ENCODE assay signal across 22 cellular contexts in genomic region chr19:6808494-6808893, GRCh38. TPM values are rescaled to one million over a fixed set of nuclear protein-coding genes. Genes with fewer than 3 reads are reported as not detected.
A peak's percentile ranks its signal among the peaks of the same experiment; 100 is the strongest.
DNase-seq lines count a peak whose midpoint lies in the region; ATAC-seq and TF ChIP-seq lines count a peak whose summit lies in the region.
"Had no signal": no experiment of that assay in that cellular context is flagged by ENCODE, and none has a peak within 500 bp of the region (broad histone marks: within the 10 kb centered on the region; RNA-seq: fewer than 3 reads in every experiment).

No MANE protein-coding gene starts in this region.

- CTCF ChIA-PET in CD8-positive, alpha-beta memory T cell (lab: Charles Lee): interaction anchor here (0.6 kb wide), 1 partner anchor 27 kb away, joined by 3 read pairs; no protein-coding TSS in a partner anchor

- H3K27ac ChIP-seq in CD8-positive, alpha-beta memory T cell (ENCODE audit: low read depth, low read length): no peak overlapping the region
- H3K27ac ChIP-seq: BLaER1 treated with 17β-estradiol and CSF1 and Interleukin-3, amounts not matched to agents 10 nM and 100 nM had no signal

- POLR2A ChIA-PET in CD8-positive, alpha-beta memory T cell (lab: Charles Lee): no interaction called here

- no peak overlapping the region for H3K4me3 ChIP-seq in CD8-positive, alpha-beta memory T cell (ENCODE audit: low read length)
- H3K4me3 ChIP-seq: BLaER1 treated with 17β-estradiol and CSF1 and Interleukin-3, amounts not matched to agents 10 nM and 100 nM had no signal

- no peak overlapping the region for H3K4me3 Mint-ChIP-seq in activated T-cell treated with anti-CD3 and anti-CD28 coated beads, Interleukin-2, amount 50 U/mL, for 24 hours
- no peak overlapping the region for H3K4me3 Mint-ChIP-seq in activated T-cell treated with anti-CD3 and anti-CD28 coated beads, Interleukin-2, amount 50 U/mL, for 4 hours
- no peak overlapping the region for H3K4me3 Mint-ChIP-seq in CD8-positive, alpha-beta memory T cell
- H3K4me3 Mint-ChIP-seq in activated naive CD8-positive, alpha-beta T cell treated with anti-CD3 and anti-CD28 coated beads, Interleukin-2, amount 50 U/mL, for 24 hours: no peak overlapping the region
- no peak overlapping the region for H3K4me3 Mint-ChIP-seq in natural killer cell treated with Interleukin-12 subunit alpha and Interleukin-12 subunit beta and Interleukin-15 and Interleukin-18, amount 100 ng/mL, for 72 hours
- no peak overlapping the region for H3K4me3 Mint-ChIP-seq in endothelial cell (ENCODE audit: unreplicated experiment)

- H3K4me1 Mint-ChIP-seq in activated T-cell treated with anti-CD3 and anti-CD28 coated beads, Interleukin-2, amount 50 U/mL, for 24 hours (ENCODE audit: low read depth): peaks cover 62% of the 10 kb centered on the region
- H3K4me1 Mint-ChIP-seq in activated T-cell treated with anti-CD3 and anti-CD28 coated beads, Interleukin-2, amount 50 U/mL, for 4 hours (ENCODE audit: low read depth): peaks cover 57% of the 10 kb centered on the region
- peaks cover 53 to 70% (median 63%) of the 10 kb centered on the region in 3 donors for H3K4me1 Mint-ChIP-seq in CD8-positive, alpha-beta memory T cell
- peaks cover 59% of the 10 kb centered on the region for H3K4me1 Mint-ChIP-seq in activated naive CD8-positive, alpha-beta T cell treated with anti-CD3 and anti-CD28 coated beads, Interleukin-2, amount 50 U/mL, for 24 hours
- H3K4me1 Mint-ChIP-seq in natural killer cell treated with Interleukin-12 subunit alpha and Interleukin-12 subunit beta and Interleukin-15 and Interleukin-18, amount 100 ng/mL, for 72 hours (ENCODE audit: low read depth in 2 of 2): peaks cover 48 to 51% of the 10 kb centered on the region in 2 donors
- no peaks in the 10 kb centered on the region for H3K4me1 Mint-ChIP-seq in endothelial cell (ENCODE audit: unreplicated experiment)

- ATAC-seq in activated T-cell treated with anti-CD3 and anti-CD28 coated beads, Interleukin-2, amount 50 U/mL, for 4 hours: no peak
- no peak for ATAC-seq in activated naive CD8-positive, alpha-beta T cell treated with anti-CD3 and anti-CD28 coated beads, Interleukin-2, amount 50 U/mL, for 24 hours
- ATAC-seq in natural killer cell treated with Interleukin-12 subunit alpha and Interleukin-12 subunit beta and Interleukin-15 and Interleukin-18, amount 100 ng/mL, for 72 hours: no peak
- ATAC-seq in GM19452 (IDR thresholded peaks at IDR 0.05; ENCODE audit: unreplicated experiment): no peak
- ATAC-seq: PC-3 had no signal

- peak overlapping the region; percentile 37 for H3K27ac Mint-ChIP-seq in activated T-cell treated with anti-CD3 and anti-CD28 coated beads, Interleukin-2, amount 50 U/mL, for 24 hours
- H3K27ac Mint-ChIP-seq in CD8-positive, alpha-beta memory T cell: peak overlapping the region in 6 of 8 donors; percentile 30 to 83 (median 76)
- peak overlapping the region; percentile 14 for H3K27ac Mint-ChIP-seq in activated naive CD8-positive, alpha-beta T cell treated with anti-CD3 and anti-CD28 coated beads, Interleukin-2, amount 50 U/mL, for 24 hours
- H3K27ac Mint-ChIP-seq in natural killer cell treated with Interleukin-12 subunit alpha and Interleukin-12 subunit beta and Interleukin-15 and Interleukin-18, amount 100 ng/mL, for 72 hours: peak overlapping the region; percentile 29 to 65
- H3K27ac Mint-ChIP-seq in endothelial cell (ENCODE audit: unreplicated experiment): no peak overlapping the region

- no peaks in the 10 kb centered on the region for H3K27me3 ChIP-seq in CD8-positive, alpha-beta memory T cell (ENCODE audit: insufficient read depth, low read length, poor library complexity, severe bottlenecking)
- H3K27me3 ChIP-seq: BLaER1 treated with 17β-estradiol and CSF1 and Interleukin-3, amounts not matched to agents 10 nM and 100 nM had no signal

- DNase-seq in activated T-cell treated with anti-CD3 and anti-CD28 coated beads, Interleukin-2, amount 50 U/mL, for 24 hours: no peak
- DNase-seq in activated T-cell treated with anti-CD3 and anti-CD28 coated beads, Interleukin-2, amount 50 U/mL, for 4 hours: no peak
- DNase-seq in CD8-positive, alpha-beta memory T cell: no peak
- DNase-seq in activated naive CD8-positive, alpha-beta T cell treated with anti-CD3 and anti-CD28 coated beads, Interleukin-2, amount 50 U/mL, for 24 hours: no peak
- no peak for DNase-seq in natural killer cell treated with Interleukin-12 subunit alpha and Interleukin-12 subunit beta and Interleukin-15 and Interleukin-18, amount 100 ng/mL, for 72 hours (ENCODE audit: low spot score)
- no peak for DNase-seq in stimulated activated naive CD4-positive, alpha-beta T cell treated with Interleukin-2 at 50 U/mL for 16 hours (lab: John Stamatoyannopoulos, UW)
- no peak for DNase-seq in endothelial cell (ENCODE audit: low spot score)
- DNase-seq: DMS153; DND-41; KG1; MM.1S; NCI-H2029; NCI-H446; NCI-H524 treated with DMSO at 0.1 percent for 48 hours; NCI-H774; NK-92 treated with Interleukin-12 subunit alpha and Interleukin-12 subunit beta, amount 100 ng/mL, for 24 hours; PC-3; SK-N-SH had no signal

- no peaks in the 10 kb centered on the region for H3K27me3 Mint-ChIP-seq in activated T-cell treated with anti-CD3 and anti-CD28 coated beads, Interleukin-2, amount 50 U/mL, for 24 hours
- no peaks in the 10 kb centered on the region for H3K27me3 Mint-ChIP-seq in activated T-cell treated with anti-CD3 and anti-CD28 coated beads, Interleukin-2, amount 50 U/mL, for 4 hours (ENCODE audit: low read depth)
- H3K27me3 Mint-ChIP-seq in CD8-positive, alpha-beta memory T cell: no peaks in the 10 kb centered on the region
- no peaks in the 10 kb centered on the region for H3K27me3 Mint-ChIP-seq in activated naive CD8-positive, alpha-beta T cell treated with anti-CD3 and anti-CD28 coated beads, Interleukin-2, amount 50 U/mL, for 24 hours
- no peaks in the 10 kb centered on the region for H3K27me3 Mint-ChIP-seq in natural killer cell treated with Interleukin-12 subunit alpha and Interleukin-12 subunit beta and Interleukin-15 and Interleukin-18, amount 100 ng/mL, for 72 hours
- H3K27me3 Mint-ChIP-seq in endothelial cell (ENCODE audit: unreplicated experiment): peaks cover 9% of the 10 kb centered on the region

- H3K9me3 ChIP-seq in CD8-positive, alpha-beta memory T cell (ENCODE audit: low read length): no peaks in the 10 kb centered on the region
- H3K9me3 ChIP-seq: SK-N-SH had no signal

- peaks cover 32% of the 10 kb centered on the region for H3K4me1 ChIP-seq in CD8-positive, alpha-beta memory T cell (ENCODE audit: insufficient read depth, low read length)

- H3K36me3 ChIP-seq in CD8-positive, alpha-beta memory T cell (ENCODE audit: insufficient read depth, low read length): peaks cover 6% of the 10 kb centered on the region

- peaks cover 59% of the 10 kb centered on the region for H3K36me3 Mint-ChIP-seq in activated T-cell treated with anti-CD3 and anti-CD28 coated beads, Interleukin-2, amount 50 U/mL, for 24 hours (ENCODE audit: low read depth)
- H3K36me3 Mint-ChIP-seq in activated T-cell treated with anti-CD3 and anti-CD28 coated beads, Interleukin-2, amount 50 U/mL, for 4 hours (ENCODE audit: insufficient read depth): peaks cover 27% of the 10 kb centered on the region
- H3K36me3 Mint-ChIP-seq in CD8-positive, alpha-beta memory T cell: peaks cover 0 to 32% (median 12%) of the 10 kb centered on the region in 3 donors
- peaks cover 36% of the 10 kb centered on the region for H3K36me3 Mint-ChIP-seq in activated naive CD8-positive, alpha-beta T cell treated with anti-CD3 and anti-CD28 coated beads, Interleukin-2, amount 50 U/mL, for 24 hours (ENCODE audit: low read depth)
- H3K36me3 Mint-ChIP-seq in natural killer cell treated with Interleukin-12 subunit alpha and Interleukin-12 subunit beta and Interleukin-15 and Interleukin-18, amount 100 ng/mL, for 72 hours: peaks cover 17% of the 10 kb centered on the region
- peaks cover 26% of the 10 kb centered on the region for H3K36me3 Mint-ChIP-seq in endothelial cell (ENCODE audit: low read depth, unreplicated experiment)

- no peak for TF ChIP-seq CTCF in endothelial cell (IDR thresholded peaks at IDR 0.05; ENCODE audit: unreplicated experiment)

- peaks cover 9% of the 10 kb centered on the region for H3K9me3 Mint-ChIP-seq in activated T-cell treated with anti-CD3 and anti-CD28 coated beads, Interleukin-2, amount 50 U/mL, for 24 hours
- peaks cover 9% of the 10 kb centered on the region for H3K9me3 Mint-ChIP-seq in activated T-cell treated with anti-CD3 and anti-CD28 coated beads, Interleukin-2, amount 50 U/mL, for 4 hours
- H3K9me3 Mint-ChIP-seq in CD8-positive, alpha-beta memory T cell: no peaks in the 10 kb centered on the region
- peaks cover 10% of the 10 kb centered on the region for H3K9me3 Mint-ChIP-seq in activated naive CD8-positive, alpha-beta T cell treated with anti-CD3 and anti-CD28 coated beads, Interleukin-2, amount 50 U/mL, for 24 hours
- H3K9me3 Mint-ChIP-seq in natural killer cell treated with Interleukin-12 subunit alpha and Interleukin-12 subunit beta and Interleukin-15 and Interleukin-18, amount 100 ng/mL, for 72 hours: peaks cover 4% of the 10 kb centered on the region
- peaks cover 33% of the 10 kb centered on the region for H3K9me3 Mint-ChIP-seq in endothelial cell (ENCODE audit: unreplicated experiment)

RNA-seq across cellular contexts. Expression of gene VAV1, which starts 36.0 kb away (rescaled TPM):
- total RNA-seq in activated T-cell treated with anti-CD3 and anti-CD28 coated beads, Interleukin-2, amount 50 U/mL, for 4 hours: 10 to 100 TPM; 65.7 to 75.6 (median 70.7) TPM
- total RNA-seq in CD8-positive, alpha-beta memory T cell: 10 to 100 TPM; 51.9 to 52.9 TPM
- polyA plus RNA-seq in CD8-positive, alpha-beta memory T cell: 28.4 TPM
- 100 to 1,000 TPM; 166 to 167 TPM for total RNA-seq in natural killer cell treated with Interleukin-12 subunit alpha and Interleukin-12 subunit beta and Interleukin-15 and Interleukin-18, amount 100 ng/mL, for 72 hours
- total RNA-seq in endothelial cell (ENCODE audit: unreplicated experiment): not detected
- polyA plus RNA-seq: AG04450 had no signal

RNA-seq across cellular contexts. Expression of gene SH2D3A, which starts 41.3 kb away (rescaled TPM):
- total RNA-seq in activated T-cell treated with anti-CD3 and anti-CD28 coated beads, Interleukin-2, amount 50 U/mL, for 4 hours: 10 to 100 TPM; 24.6 to 27.8 (median 27.4) TPM
- 10 to 100 TPM; 21.3 TPM for total RNA-seq in CD8-positive, alpha-beta memory T cell
- polyA plus RNA-seq in CD8-positive, alpha-beta memory T cell: 40.6 TPM
- total RNA-seq in natural killer cell treated with Interleukin-12 subunit alpha and Interleukin-12 subunit beta and Interleukin-15 and Interleukin-18, amount 100 ng/mL, for 72 hours: 10 to 100 TPM; 15.2 to 17.8 TPM
- 1.5 TPM for total RNA-seq in endothelial cell (ENCODE audit: unreplicated experiment)
- total RNA-seq: H4 had no signal
- polyA plus RNA-seq: AG04450 had no signal

Comparison
In these comparisons a context has a peak if more than half of its experiments do, and no peak if none do; other contexts are left out.
1. RNA of gene VAV1, which starts 36.0 kb away (total RNA-seq): 166 to 167 TPM in natural killer cell treated with Interleukin-12 subunit alpha and Interleukin-12 subunit beta and Interleukin-15 and Interleukin-18, amount 100 ng/mL, for 72 hours, 65.7 to 75.6 TPM in activated T-cell treated with anti-CD3 and anti-CD28 coated beads, Interleukin-2, amount 50 U/mL, for 4 hours and 51.9 to 52.9 TPM in CD8-positive, alpha-beta memory T cell; not detected in endothelial cell (single experiment); every median in the first group is over 10 times any median in the second.